In the genomic region with DNA sequence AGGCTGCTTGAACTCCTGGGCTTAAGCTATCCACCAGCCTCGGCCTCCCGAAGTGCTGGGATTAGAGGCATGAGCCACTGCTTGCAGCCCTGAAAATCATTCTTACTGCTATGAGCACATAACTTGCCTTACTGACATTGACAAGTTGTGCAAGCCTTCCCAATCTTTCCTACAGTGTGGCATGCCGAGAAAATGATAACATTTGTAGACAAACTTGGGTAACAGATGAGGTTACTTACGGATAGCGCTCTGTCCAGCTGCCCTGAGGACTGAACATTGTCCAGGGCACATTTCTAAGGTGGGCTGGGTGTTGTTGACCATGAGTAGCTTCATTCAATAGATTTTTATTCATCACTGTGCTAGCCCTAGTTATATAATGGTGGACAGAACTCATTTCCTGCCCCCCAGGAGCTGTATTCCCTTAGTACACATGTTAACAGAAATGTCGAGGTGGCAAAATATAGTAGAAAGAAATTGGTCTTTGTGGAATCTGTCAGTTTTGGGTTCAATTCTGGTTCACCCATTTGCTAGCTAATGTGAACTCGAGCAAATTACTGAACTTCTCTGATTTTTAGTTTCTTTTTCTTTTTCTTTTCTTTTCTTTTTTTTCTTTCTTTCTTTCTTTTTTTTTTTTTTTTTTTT, we compare ENCODE assay signal across 1 cellular context.
A peak's percentile ranks its signal among the peaks of the same experiment; 100 is the strongest.
TF ChIP-seq lines count a peak whose summit lies in the region.

No MANE protein-coding gene starts in this region.

TF ChIP-seq in HepG2, 621 proteins besides CTCF, POLR2A, EP300 and RAD21 (continued from another document and continues in another):
- TF ChIP-seq, protein P1, sequence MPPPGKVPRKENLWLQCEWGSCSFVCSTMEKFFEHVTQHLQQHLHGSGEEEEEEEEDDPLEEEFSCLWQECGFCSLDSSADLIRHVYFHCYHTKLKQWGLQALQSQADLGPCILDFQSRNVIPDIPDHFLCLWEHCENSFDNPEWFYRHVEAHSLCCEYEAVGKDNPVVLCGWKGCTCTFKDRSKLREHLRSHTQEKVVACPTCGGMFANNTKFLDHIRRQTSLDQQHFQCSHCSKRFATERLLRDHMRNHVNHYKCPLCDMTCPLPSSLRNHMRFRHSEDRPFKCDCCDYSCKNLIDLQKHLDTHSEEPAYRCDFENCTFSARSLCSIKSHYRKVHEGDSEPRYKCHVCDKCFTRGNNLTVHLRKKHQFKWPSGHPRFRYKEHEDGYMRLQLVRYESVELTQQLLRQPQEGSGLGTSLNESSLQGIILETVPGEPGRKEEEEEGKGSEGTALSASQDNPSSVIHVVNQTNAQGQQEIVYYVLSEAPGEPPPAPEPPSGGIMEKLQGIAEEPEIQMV (CRISPR knock-in tag; IDR thresholded peaks at IDR 0.05; ENCODE audit: low read depth): no peak
- no peak for TF ChIP-seq NFE2L2 (IDR thresholded peaks at IDR 0.05; ENCODE audit: low read length)
- no peak for TF ChIP-seq RFX1 (IDR thresholded peaks at IDR 0.05)
- TF ChIP-seq RFXAP (CRISPR knock-in tag; IDR thresholded peaks at IDR 0.05; ENCODE audit: borderline replicate concordance): no peak
- peak; percentile 39; the same call in 1 of the 2 replicates for TF ChIP-seq HMG20A (CRISPR knock-in tag; IDR thresholded peaks at IDR 0.05; ENCODE audit: borderline replicate concordance)
- TF ChIP-seq ZNF33A (CRISPR knock-in tag; IDR thresholded peaks at IDR 0.05; ENCODE audit: borderline replicate concordance): no peak
- TF ChIP-seq, protein P2, sequence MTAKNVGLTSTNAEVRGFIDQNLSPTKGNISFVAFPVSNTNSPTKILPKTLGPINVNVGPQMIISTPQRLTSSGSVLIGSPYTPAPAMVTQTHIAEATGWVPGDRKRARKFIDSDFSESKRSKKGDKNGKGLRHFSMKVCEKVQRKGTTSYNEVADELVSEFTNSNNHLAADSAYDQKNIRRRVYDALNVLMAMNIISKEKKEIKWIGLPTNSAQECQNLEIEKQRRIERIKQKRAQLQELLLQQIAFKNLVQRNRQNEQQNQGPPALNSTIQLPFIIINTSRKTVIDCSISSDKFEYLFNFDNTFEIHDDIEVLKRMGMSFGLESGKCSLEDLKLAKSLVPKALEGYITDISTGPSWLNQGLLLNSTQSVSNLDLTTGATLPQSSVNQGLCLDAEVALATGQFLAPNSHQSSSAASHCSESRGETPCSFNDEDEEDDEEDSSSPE (CRISPR knock-in tag; IDR thresholded peaks at IDR 0.05): no peak
- TF ChIP-seq ZFP1 (CRISPR knock-in tag; IDR thresholded peaks at IDR 0.05): no peak
- TF ChIP-seq, protein P3, sequence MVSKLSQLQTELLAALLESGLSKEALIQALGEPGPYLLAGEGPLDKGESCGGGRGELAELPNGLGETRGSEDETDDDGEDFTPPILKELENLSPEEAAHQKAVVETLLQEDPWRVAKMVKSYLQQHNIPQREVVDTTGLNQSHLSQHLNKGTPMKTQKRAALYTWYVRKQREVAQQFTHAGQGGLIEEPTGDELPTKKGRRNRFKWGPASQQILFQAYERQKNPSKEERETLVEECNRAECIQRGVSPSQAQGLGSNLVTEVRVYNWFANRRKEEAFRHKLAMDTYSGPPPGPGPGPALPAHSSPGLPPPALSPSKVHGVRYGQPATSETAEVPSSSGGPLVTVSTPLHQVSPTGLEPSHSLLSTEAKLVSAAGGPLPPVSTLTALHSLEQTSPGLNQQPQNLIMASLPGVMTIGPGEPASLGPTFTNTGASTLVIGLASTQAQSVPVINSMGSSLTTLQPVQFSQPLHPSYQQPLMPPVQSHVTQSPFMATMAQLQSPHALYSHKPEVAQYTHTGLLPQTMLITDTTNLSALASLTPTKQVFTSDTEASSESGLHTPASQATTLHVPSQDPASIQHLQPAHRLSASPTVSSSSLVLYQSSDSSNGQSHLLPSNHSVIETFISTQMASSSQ (IDR thresholded peaks at IDR 0.05; ENCODE audit: low read depth): no peak
- TF ChIP-seq, protein P3 (CRISPR knock-in tag; IDR thresholded peaks at IDR 0.05; ENCODE audit: borderline replicate concordance): no peak; the same call in 1 of the 2 replicates
- TF ChIP-seq, protein P4, sequence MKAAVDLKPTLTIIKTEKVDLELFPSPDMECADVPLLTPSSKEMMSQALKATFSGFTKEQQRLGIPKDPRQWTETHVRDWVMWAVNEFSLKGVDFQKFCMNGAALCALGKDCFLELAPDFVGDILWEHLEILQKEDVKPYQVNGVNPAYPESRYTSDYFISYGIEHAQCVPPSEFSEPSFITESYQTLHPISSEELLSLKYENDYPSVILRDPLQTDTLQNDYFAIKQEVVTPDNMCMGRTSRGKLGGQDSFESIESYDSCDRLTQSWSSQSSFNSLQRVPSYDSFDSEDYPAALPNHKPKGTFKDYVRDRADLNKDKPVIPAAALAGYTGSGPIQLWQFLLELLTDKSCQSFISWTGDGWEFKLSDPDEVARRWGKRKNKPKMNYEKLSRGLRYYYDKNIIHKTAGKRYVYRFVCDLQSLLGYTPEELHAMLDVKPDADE (CRISPR knock-in tag; IDR thresholded peaks at IDR 0.05): no peak
- TF ChIP-seq ZNF549 (CRISPR knock-in tag; IDR thresholded peaks at IDR 0.05): no peak
- TF ChIP-seq, protein P5, sequence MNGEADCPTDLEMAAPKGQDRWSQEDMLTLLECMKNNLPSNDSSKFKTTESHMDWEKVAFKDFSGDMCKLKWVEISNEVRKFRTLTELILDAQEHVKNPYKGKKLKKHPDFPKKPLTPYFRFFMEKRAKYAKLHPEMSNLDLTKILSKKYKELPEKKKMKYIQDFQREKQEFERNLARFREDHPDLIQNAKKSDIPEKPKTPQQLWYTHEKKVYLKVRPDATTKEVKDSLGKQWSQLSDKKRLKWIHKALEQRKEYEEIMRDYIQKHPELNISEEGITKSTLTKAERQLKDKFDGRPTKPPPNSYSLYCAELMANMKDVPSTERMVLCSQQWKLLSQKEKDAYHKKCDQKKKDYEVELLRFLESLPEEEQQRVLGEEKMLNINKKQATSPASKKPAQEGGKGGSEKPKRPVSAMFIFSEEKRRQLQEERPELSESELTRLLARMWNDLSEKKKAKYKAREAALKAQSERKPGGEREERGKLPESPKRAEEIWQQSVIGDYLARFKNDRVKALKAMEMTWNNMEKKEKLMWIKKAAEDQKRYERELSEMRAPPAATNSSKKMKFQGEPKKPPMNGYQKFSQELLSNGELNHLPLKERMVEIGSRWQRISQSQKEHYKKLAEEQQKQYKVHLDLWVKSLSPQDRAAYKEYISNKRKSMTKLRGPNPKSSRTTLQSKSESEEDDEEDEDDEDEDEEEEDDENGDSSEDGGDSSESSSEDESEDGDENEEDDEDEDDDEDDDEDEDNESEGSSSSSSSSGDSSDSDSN (CRISPR knock-in tag; IDR thresholded peaks at IDR 0.05): 0 out of 2 replicates have a peak, but pooled peaks have one; percentile 24
- no peak for TF ChIP-seq AHR (CRISPR knock-in tag; IDR thresholded peaks at IDR 0.05)
- TF ChIP-seq MED13 (CRISPR knock-in tag; IDR thresholded peaks at IDR 0.05): no peak
- no peak for TF ChIP-seq PTBP1 (IDR thresholded peaks at IDR 0.05; ENCODE audit: low read depth, low read length, poor library complexity, severe bottlenecking)
- no peak for TF ChIP-seq NR2F6 (IDR thresholded peaks at IDR 0.05)
- peak; percentile 44; the same call in 1 of the 2 replicates for TF ChIP-seq NR2F6 (CRISPR knock-in tag; IDR thresholded peaks at IDR 0.05)
- TF ChIP-seq ZNF850 (CRISPR knock-in tag; conservative IDR thresholded peaks at IDR 0.05): no peak
- no peak for TF ChIP-seq MTF1 (CRISPR knock-in tag; IDR thresholded peaks at IDR 0.05)
- TF ChIP-seq, protein P6, sequence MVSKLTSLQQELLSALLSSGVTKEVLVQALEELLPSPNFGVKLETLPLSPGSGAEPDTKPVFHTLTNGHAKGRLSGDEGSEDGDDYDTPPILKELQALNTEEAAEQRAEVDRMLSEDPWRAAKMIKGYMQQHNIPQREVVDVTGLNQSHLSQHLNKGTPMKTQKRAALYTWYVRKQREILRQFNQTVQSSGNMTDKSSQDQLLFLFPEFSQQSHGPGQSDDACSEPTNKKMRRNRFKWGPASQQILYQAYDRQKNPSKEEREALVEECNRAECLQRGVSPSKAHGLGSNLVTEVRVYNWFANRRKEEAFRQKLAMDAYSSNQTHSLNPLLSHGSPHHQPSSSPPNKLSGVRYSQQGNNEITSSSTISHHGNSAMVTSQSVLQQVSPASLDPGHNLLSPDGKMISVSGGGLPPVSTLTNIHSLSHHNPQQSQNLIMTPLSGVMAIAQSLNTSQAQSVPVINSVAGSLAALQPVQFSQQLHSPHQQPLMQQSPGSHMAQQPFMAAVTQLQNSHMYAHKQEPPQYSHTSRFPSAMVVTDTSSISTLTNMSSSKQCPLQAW (CRISPR knock-in tag; IDR thresholded peaks at IDR 0.05): no peak
- TF ChIP-seq MBD4 (IDR thresholded peaks at IDR 0.05; ENCODE audit: borderline replicate concordance, low read length): no peak
- TF ChIP-seq, protein P7, sequence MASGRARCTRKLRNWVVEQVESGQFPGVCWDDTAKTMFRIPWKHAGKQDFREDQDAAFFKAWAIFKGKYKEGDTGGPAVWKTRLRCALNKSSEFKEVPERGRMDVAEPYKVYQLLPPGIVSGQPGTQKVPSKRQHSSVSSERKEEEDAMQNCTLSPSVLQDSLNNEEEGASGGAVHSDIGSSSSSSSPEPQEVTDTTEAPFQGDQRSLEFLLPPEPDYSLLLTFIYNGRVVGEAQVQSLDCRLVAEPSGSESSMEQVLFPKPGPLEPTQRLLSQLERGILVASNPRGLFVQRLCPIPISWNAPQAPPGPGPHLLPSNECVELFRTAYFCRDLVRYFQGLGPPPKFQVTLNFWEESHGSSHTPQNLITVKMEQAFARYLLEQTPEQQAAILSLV (CRISPR knock-in tag; IDR thresholded peaks at IDR 0.05; ENCODE audit: borderline replicate concordance): no peak
- TF ChIP-seq ZBTB38 (CRISPR knock-in tag; IDR thresholded peaks at IDR 0.05): peak; percentile 54; the same call in 1 of the 2 replicates
- TF ChIP-seq, protein P8, sequence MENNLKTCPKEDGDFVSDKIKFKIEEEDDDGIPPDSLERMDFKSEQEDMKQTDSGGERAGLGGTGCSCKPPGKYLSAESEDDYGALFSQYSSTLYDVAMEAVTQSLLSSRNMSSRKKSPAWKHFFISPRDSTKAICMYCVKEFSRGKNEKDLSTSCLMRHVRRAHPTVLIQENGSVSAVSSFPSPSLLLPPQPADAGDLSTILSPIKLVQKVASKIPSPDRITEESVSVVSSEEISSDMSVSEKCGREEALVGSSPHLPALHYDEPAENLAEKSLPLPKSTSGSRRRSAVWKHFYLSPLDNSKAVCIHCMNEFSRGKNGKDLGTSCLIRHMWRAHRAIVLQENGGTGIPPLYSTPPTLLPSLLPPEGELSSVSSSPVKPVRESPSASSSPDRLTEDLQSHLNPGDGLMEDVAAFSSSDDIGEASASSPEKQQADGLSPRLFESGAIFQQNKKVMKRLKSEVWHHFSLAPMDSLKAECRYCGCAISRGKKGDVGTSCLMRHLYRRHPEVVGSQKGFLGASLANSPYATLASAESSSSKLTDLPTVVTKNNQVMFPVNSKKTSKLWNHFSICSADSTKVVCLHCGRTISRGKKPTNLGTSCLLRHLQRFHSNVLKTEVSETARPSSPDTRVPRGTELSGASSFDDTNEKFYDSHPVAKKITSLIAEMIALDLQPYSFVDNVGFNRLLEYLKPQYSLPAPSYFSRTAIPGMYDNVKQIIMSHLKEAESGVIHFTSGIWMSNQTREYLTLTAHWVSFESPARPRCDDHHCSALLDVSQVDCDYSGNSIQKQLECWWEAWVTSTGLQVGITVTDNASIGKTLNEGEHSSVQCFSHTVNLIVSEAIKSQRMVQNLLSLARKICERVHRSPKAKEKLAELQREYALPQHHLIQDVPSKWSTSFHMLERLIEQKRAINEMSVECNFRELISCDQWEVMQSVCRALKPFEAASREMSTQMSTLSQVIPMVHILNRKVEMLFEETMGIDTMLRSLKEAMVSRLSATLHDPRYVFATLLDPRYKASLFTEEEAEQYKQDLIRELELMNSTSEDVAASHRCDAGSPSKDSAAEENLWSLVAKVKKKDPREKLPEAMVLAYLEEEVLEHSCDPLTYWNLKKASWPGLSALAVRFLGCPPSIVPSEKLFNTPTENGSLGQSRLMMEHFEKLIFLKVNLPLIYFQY (CRISPR knock-in tag; IDR thresholded peaks at IDR 0.05; ENCODE audit: borderline replicate concordance): no peak
- TF ChIP-seq, protein P9, sequence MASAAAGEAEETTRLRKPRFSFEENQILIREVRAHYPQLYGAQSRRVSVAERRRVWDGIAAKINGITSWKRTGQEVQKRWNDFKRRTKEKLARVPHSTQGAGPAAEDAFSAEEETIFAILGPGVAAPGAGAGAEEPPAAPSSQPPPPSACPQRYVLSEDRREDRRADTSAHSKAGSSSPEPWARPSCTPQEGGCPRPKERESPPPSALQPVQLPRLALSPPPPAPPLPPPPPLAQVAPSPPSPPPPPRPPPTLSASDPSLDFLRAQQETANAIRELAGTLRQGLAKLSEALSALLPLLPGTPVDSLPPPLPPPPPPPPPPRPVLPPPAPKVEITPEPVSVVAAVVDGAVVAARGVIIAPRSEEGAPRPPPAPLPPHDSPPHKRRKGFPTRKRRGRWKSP (CRISPR knock-in tag; IDR thresholded peaks at IDR 0.05): no peak
- TF ChIP-seq ZNF644 (CRISPR knock-in tag; IDR thresholded peaks at IDR 0.05; ENCODE audit: low read depth): peak; percentile 68
- TF ChIP-seq IKZF1 (IDR thresholded peaks at IDR 0.05): no peak
- TF ChIP-seq MYC (CRISPR knock-in tag; IDR thresholded peaks at IDR 0.05; ENCODE audit: borderline replicate concordance): no peak
- peak; percentile 71; the same call in 1 of the 2 replicates for TF ChIP-seq GFI1 (CRISPR knock-in tag; IDR thresholded peaks at IDR 0.05; ENCODE audit: borderline replicate concordance)
- TF ChIP-seq, protein P10, sequence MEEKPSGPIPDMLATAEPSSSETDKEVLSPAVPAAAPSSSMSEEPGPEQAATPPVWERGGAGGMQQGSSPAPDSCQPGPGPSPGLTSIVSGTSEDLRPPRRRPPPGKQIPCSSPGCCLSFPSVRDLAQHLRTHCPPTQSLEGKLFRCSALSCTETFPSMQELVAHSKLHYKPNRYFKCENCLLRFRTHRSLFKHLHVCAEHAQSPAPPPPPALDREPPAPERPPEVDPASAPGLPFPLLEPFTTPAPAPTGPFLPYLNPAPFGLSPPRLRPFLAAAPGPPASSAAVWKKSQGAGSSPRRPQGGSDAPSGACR (CRISPR knock-in tag; IDR thresholded peaks at IDR 0.05): no peak
- TF ChIP-seq ZBTB20 (CRISPR knock-in tag; IDR thresholded peaks at IDR 0.05; ENCODE audit: borderline replicate concordance, low read depth): no peak
- TF ChIP-seq ZNF205 (CRISPR knock-in tag; IDR thresholded peaks at IDR 0.05): no peak
- TF ChIP-seq ZNF354B (CRISPR knock-in tag; IDR thresholded peaks at IDR 0.05): no peak
- TF ChIP-seq SCMH1 (CRISPR knock-in tag; IDR thresholded peaks at IDR 0.05; ENCODE audit: borderline replicate concordance): no peak
- no peak for TF ChIP-seq ARNTL (CRISPR knock-in tag; IDR thresholded peaks at IDR 0.05)
- peak; percentile 25; the same call in 1 of the 2 replicates for TF ChIP-seq HOXA3 (CRISPR knock-in tag; IDR thresholded peaks at IDR 0.05)
- peak; percentile 63; the same call in 1 of the 2 replicates for TF ChIP-seq ZBTB21 (CRISPR knock-in tag; IDR thresholded peaks at IDR 0.05)
